In the genomic region with DNA sequence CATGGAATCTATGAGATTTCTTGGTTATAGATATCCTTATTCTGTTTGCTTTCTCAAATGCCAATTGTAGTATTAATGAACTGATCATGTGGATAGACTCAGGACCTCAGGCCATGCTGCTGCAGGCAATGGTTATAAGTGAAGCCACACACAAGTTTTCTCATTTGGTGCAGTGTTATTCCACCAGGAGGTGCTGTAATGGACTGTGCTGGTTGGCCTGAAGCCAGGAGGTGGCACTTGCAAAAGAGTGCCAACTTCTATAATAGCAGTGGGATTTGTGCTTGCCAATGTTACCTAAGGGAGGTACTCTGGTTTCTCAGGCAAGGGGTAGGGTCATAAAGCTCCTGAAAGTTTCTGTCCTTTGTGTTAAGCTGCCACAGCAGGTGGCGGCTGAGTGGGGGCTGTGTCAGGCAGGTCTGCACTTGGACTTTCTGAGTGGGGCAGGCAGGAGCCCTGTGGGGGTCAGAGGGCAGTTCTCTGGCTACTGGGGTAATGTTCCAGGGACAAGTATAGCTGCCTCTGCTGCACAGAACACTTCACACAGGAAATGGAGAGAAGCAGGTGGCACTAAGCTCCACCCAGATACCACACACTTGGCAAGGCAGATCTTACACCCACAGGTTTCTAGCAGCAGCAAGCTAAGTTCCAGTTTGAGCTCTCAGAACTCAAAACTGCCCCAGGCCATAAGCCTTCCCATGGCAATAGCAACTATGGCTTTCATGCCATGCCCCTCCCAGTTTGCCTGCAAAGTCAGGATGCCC, we compare ENCODE assay signal across 1 cellular context.
TF ChIP-seq lines count a peak whose summit lies in the region.

No MANE protein-coding gene starts in this region.

TF ChIP-seq in GM23338, 12 proteins besides CTCF, POLR2A, EP300 and RAD21 (continued from another document):
- TF ChIP-seq, protein P1, sequence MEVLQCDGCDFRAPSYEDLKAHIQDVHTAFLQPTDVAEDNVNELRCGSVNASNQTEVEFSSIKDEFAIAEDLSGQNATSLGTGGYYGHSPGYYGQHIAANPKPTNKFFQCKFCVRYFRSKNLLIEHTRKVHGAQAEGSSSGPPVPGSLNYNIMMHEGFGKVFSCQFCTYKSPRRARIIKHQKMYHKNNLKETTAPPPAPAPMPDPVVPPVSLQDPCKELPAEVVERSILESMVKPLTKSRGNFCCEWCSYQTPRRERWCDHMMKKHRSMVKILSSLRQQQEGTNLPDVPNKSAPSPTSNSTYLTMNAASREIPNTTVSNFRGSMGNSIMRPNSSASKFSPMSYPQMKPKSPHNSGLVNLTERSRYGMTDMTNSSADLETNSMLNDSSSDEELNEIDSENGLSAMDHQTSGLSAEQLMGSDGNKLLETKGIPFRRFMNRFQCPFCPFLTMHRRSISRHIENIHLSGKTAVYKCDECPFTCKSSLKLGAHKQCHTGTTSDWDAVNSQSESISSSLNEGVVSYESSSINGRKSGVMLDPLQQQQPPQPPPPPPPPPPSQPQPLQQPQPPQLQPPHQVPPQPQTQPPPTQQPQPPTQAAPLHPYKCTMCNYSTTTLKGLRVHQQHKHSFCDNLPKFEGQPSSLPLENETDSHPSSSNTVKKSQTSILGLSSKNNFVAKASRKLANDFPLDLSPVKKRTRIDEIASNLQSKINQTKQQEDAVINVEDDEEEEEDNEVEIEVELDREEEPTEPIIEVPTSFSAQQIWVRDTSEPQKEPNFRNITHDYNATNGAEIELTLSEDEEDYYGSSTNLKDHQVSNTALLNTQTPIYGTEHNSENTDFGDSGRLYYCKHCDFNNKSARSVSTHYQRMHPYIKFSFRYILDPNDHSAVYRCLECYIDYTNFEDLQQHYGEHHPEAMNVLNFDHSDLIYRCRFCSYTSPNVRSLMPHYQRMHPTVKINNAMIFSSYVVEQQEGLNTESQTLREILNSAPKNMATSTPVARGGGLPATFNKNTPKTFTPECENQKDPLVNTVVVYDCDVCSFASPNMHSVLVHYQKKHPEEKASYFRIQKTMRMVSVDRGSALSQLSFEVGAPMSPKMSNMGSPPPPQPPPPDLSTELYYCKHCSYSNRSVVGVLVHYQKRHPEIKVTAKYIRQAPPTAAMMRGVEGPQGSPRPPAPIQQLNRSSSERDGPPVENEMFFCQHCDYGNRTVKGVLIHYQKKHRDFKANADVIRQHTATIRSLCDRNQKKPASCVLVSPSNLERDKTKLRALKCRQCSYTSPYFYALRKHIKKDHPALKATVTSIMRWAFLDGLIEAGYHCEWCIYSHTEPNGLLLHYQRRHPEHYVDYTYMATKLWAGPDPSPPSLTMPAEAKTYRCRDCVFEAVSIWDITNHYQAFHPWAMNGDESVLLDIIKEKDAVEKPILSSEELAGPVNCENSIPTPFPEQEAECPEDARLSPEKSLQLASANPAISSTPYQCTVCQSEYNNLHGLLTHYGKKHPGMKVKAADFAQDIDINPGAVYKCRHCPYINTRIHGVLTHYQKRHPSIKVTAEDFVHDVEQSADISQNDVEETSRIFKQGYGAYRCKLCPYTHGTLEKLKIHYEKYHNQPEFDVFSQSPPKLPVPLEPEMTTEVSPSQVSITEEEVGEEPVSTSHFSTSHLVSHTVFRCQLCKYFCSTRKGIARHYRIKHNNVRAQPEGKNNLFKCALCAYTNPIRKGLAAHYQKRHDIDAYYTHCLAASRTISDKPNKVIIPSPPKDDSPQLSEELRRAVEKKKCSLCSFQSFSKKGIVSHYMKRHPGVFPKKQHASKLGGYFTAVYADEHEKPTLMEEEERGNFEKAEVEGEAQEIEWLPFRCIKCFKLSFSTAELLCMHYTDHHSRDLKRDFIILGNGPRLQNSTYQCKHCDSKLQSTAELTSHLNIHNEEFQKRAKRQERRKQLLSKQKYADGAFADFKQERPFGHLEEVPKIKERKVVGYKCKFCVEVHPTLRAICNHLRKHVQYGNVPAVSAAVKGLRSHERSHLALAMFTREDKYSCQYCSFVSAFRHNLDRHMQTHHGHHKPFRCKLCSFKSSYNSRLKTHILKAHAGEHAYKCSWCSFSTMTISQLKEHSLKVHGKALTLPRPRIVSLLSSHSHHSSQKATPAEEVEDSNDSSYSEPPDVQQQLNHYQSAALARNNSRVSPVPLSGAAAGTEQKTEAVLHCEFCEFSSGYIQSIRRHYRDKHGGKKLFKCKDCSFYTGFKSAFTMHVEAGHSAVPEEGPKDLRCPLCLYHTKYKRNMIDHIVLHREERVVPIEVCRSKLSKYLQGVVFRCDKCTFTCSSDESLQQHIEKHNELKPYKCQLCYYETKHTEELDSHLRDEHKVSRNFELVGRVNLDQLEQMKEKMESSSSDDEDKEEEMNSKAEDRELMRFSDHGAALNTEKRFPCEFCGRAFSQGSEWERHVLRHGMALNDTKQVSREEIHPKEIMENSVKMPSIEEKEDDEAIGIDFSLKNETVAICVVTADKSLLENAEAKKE (CRISPR knock-in tag; IDR thresholded peaks at IDR 0.05), result no peak
- no peak for TF ChIP-seq CREB1 (CRISPR knock-in tag; IDR thresholded peaks at IDR 0.05; ENCODE audit: low read depth)
- TF ChIP-seq, protein P2, sequence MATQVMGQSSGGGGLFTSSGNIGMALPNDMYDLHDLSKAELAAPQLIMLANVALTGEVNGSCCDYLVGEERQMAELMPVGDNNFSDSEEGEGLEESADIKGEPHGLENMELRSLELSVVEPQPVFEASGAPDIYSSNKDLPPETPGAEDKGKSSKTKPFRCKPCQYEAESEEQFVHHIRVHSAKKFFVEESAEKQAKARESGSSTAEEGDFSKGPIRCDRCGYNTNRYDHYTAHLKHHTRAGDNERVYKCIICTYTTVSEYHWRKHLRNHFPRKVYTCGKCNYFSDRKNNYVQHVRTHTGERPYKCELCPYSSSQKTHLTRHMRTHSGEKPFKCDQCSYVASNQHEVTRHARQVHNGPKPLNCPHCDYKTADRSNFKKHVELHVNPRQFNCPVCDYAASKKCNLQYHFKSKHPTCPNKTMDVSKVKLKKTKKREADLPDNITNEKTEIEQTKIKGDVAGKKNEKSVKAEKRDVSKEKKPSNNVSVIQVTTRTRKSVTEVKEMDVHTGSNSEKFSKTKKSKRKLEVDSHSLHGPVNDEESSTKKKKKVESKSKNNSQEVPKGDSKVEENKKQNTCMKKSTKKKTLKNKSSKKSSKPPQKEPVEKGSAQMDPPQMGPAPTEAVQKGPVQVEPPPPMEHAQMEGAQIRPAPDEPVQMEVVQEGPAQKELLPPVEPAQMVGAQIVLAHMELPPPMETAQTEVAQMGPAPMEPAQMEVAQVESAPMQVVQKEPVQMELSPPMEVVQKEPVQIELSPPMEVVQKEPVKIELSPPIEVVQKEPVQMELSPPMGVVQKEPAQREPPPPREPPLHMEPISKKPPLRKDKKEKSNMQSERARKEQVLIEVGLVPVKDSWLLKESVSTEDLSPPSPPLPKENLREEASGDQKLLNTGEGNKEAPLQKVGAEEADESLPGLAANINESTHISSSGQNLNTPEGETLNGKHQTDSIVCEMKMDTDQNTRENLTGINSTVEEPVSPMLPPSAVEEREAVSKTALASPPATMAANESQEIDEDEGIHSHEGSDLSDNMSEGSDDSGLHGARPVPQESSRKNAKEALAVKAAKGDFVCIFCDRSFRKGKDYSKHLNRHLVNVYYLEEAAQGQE (IDR thresholded peaks at IDR 0.05; ENCODE audit: unreplicated experiment), result no peak
TF ChIP-seq in GM23338: peak in this region for 0.
